ENCODE assay signal across 14 cellular contexts in the genomic region with DNA sequence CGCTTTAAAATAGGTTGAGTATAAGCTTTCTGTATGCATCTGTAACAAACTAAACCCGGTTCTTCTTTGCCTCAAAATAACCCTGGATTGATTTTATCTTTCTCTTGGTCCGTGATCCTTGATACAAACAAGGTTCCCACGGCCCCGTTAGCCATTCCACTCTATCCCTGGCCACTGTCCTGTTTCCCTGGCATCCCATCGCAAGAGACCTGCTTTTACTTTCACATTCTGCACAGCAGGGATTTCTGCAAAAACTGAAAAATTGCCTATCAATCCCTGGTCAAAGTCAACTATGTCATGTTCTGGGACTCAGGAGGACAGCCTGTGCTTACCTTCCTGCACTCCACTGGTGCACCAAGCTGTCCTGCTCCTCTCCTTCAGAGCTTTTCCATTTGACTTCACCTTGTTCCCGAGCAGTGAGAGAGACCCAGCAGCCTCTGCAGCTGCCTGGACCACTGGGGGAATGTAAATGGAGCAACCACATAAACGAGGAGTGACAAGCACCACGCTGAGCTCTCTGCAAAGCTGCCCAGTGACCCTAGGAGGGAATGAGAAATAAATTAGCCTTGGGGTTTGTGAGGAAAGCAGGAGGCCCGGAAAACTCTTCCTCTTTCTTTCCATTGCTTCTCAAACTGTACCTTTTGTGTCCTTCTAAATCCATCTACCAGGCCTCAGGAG.
A peak's percentile ranks its signal among the peaks of the same experiment; 100 is the strongest.
DNase-seq lines count a peak whose midpoint lies in the region; ATAC-seq and TF ChIP-seq lines count a peak whose summit lies in the region.
"Had no signal": no experiment of that assay in that cellular context is flagged by ENCODE, and none has a peak within 500 bp of the region (broad histone marks: within the 10 kb centered on the region; RNA-seq: fewer than 3 reads in every experiment).

No MANE protein-coding gene starts in this region.

- peaks cover 43% of the 10 kb centered on the region for H3K27me3 ChIP-seq in adipocyte (replicated peaks; ENCODE audit: control insufficient read depth, insufficient read depth, low read length)
- H3K27me3 ChIP-seq in iPS-20b (ENCODE audit: insufficient read depth, low read length) = no peaks in the 10 kb centered on the region; the same call in 1 of the 2 replicates
- H3K27me3 ChIP-seq in psoas muscle (ENCODE audit: insufficient read depth in 3 of 3, low read length in 2 of 3) = peaks cover 0 to 14% (median 0%) of the 10 kb centered on the region in 3 donors
- H3K27me3 ChIP-seq in naive thymus-derived CD4-positive, alpha-beta T cell (ENCODE audit: control insufficient read depth in 2 of 2, insufficient read depth in 2 of 2, low read length in 2 of 2) = no peaks in the 10 kb centered on the region

- H3K36me3 ChIP-seq in adipocyte (ENCODE audit: control insufficient read depth, insufficient read depth, low read length, severe bottlenecking) = no peaks in the 10 kb centered on the region
- H3K36me3 ChIP-seq in iPS-20b (ENCODE audit: insufficient read depth, low read depth, low read length) = no peaks in the 10 kb centered on the region
- H3K36me3 ChIP-seq in psoas muscle (ENCODE audit: insufficient read depth in 1 of 2, low read depth in 1 of 2) = no peaks in the 10 kb centered on the region
- H3K36me3 ChIP-seq in naive thymus-derived CD4-positive, alpha-beta T cell (ENCODE audit: control insufficient read depth in 2 of 3, insufficient read depth in 3 of 3, low read length in 3 of 3) = no peaks in the 10 kb centered on the region

- H3K9ac ChIP-seq in adipocyte (ENCODE audit: low read length) (no peak overlapping the region), iPS-20b (ENCODE audit: low read depth, low read length) (no peak overlapping the region)

- H3K9me3 Mint-ChIP-seq in naive thymus-derived CD4-positive, alpha-beta T cell = peaks cover 0 to 20% (median 4%) of the 10 kb centered on the region in 11 donors

- intact Hi-C loops in psoas muscle (cut with DNase I) = no loop called here
- intact Hi-C loops in naive thymus-derived CD4-positive, alpha-beta T cell (cut with micrococcal nuclease) = no loop called here

- H3K4me1 ChIP-seq in adipocyte (ENCODE audit: control insufficient read depth, insufficient read depth, low read length) (no peaks in the 10 kb centered on the region), iPS-20b (ENCODE audit: insufficient read depth, low read length) (peaks cover 9% of the 10 kb centered on the region; the same call in 1 of the 2 replicates), psoas muscle (no peaks in the 10 kb centered on the region)
- no peaks in the 10 kb centered on the region for H3K4me1 ChIP-seq in naive thymus-derived CD4-positive, alpha-beta T cell (ENCODE audit: control insufficient read depth in 2 of 2, insufficient read depth in 2 of 2, low read length in 2 of 2)

- DNase-seq in ELF-1 (ENCODE audit: low read depth, low spot score) (peak; percentile 72), adipocyte (ENCODE audit: low read depth) (no peak), psoas muscle (no peak), NCI-H2171 treated with DMSO at 0.1 percent for 48 hours (lab: John Stamatoyannopoulos, UW) (no peak), amniotic stem cell (lab: John Stamatoyannopoulos, UW) (no peak)
- no peak for DNase-seq in naive thymus-derived CD4-positive, alpha-beta T cell
- no peak for DNase-seq in stimulated activated naive CD4-positive, alpha-beta T cell treated with Interleukin-2 at 50 U/mL for 16 hours (lab: John Stamatoyannopoulos, UW)
- DNase-seq: activated naive CD4-positive, alpha-beta T cell; AML-193; NCI-H2171; NK-92 treated with Interleukin-12 subunit alpha and Interleukin-12 subunit beta, amount 100 ng/mL, for 24 hours had no signal

- no peak overlapping the region for H3K4me3 Mint-ChIP-seq in naive thymus-derived CD4-positive, alpha-beta T cell
- H3K4me3 Mint-ChIP-seq: stimulated activated naive CD8-positive, alpha-beta T cell treated with anti-CD3 and anti-CD28 coated beads, Interleukin-15, Interleukin-2, amounts not matched to agents 100 ng/mL and 50 ng/mL, for 24 hours had no signal

- no peaks in the 10 kb centered on the region for H3K4me1 Mint-ChIP-seq in naive thymus-derived CD4-positive, alpha-beta T cell

- CTCF ChIA-PET in naive thymus-derived CD4-positive, alpha-beta T cell (lab: Charles Lee) = no interaction called here

- H3K27ac Mint-ChIP-seq in naive thymus-derived CD4-positive, alpha-beta T cell = no peak overlapping the region
- H3K27ac Mint-ChIP-seq: stimulated activated naive CD8-positive, alpha-beta T cell treated with anti-CD3 and anti-CD28 coated beads, Interleukin-15, Interleukin-2, amounts not matched to agents 100 ng/mL and 50 ng/mL, for 24 hours had no signal

- ATAC-seq in psoas muscle = no peak
- no peak for ATAC-seq in naive thymus-derived CD4-positive, alpha-beta T cell
- ATAC-seq: activated CD4-positive, CD25-positive, alpha-beta regulatory T cell treated with anti-CD3 and anti-CD28 coated beads, Interleukin-2, amount 50 U/mL, for 24 hours had no signal

- H3K4me3 ChIP-seq in adipocyte (ENCODE audit: low read length) (peak overlapping the region; percentile 65), iPS-20b (ENCODE audit: low read length) (no peak overlapping the region), psoas muscle (peak overlapping the region; percentile 28)
- no peak overlapping the region for H3K4me3 ChIP-seq in naive thymus-derived CD4-positive, alpha-beta T cell (ENCODE audit: low read length)

- H3K27me3 Mint-ChIP-seq in naive thymus-derived CD4-positive, alpha-beta T cell = peaks cover 0 to 19% (median 9%) of the 10 kb centered on the region in 5 donors
- H3K27me3 Mint-ChIP-seq: stimulated activated naive CD8-positive, alpha-beta T cell treated with anti-CD3 and anti-CD28 coated beads, Interleukin-15, Interleukin-2, amounts not matched to agents 100 ng/mL and 50 ng/mL, for 24 hours had no signal

- WGBS in psoas muscle, 3 donors = 25 to 33% (median 28%) methylated on average over 10 of the region's 10 CpGs

- POLR2A ChIA-PET in naive thymus-derived CD4-positive, alpha-beta T cell (lab: Charles Lee) = no interaction called here

- TF ChIP-seq CTCF in psoas muscle (IDR thresholded peaks at IDR 0.05) = no peak

- H3K9me3 ChIP-seq in adipocyte (ENCODE audit: control insufficient read depth, low read length) (peaks cover 7% of the 10 kb centered on the region), iPS-20b (ENCODE audit: insufficient read depth, low read depth, low read length) (peaks cover 2% of the 10 kb centered on the region; the same call in 1 of the 2 replicates), psoas muscle (no peaks in the 10 kb centered on the region)
- H3K9me3 ChIP-seq in naive thymus-derived CD4-positive, alpha-beta T cell (ENCODE audit: control insufficient read depth in 2 of 3, low read length in 3 of 3) = no peaks in the 10 kb centered on the region

- H3K27ac ChIP-seq in iPS-20b (ENCODE audit: low read length) = peak overlapping the region; percentile 22
- no peak overlapping the region for H3K27ac ChIP-seq in psoas muscle
- no peak overlapping the region for H3K27ac ChIP-seq in naive thymus-derived CD4-positive, alpha-beta T cell (ENCODE audit: low read depth, low read length)

- H3K36me3 Mint-ChIP-seq in naive thymus-derived CD4-positive, alpha-beta T cell = peaks cover 0 to 7% (median 0%) of the 10 kb centered on the region in 5 donors

Comparison
In these comparisons a context has a peak if more than half of its experiments do, and no peak if none do; other contexts are left out.
1. H3K4me3 ChIP-seq: peak in adipocyte (single experiment) and psoas muscle (single experiment); none in iPS-20b (single experiment) and naive thymus-derived CD4-positive, alpha-beta T cell (single experiment).